Comparison of ENCODE assay signal across 33 cellular contexts in the genomic region with DNA sequence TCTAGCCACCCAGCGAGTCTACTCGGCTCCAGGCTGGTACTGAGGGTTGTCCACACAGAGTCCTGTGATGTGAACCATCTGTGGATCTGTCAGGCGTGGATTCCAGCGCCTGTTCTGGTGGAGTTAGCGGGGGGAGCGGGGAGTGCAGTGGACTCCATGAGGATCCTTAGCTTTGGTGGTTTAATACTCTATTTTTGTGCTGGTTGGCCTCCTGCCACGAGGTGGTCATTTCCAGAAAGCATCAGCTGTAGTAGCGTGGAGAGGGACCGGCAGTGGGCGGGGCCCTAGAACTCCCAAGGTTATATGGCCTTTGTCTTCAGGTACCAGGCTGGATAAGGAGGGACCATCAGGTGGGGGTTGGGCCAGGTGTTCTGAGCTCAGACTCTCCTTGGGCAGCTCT.
"Had no signal": no experiment of that assay in that cellular context is flagged by ENCODE, and none has a peak within 500 bp of the region (broad histone marks: within the 10 kb centered on the region; RNA-seq: fewer than 3 reads in every experiment).

No MANE protein-coding gene starts in this region.

- DNase-seq: activated CD4-positive, alpha-beta memory T cell treated with anti-CD3 and anti-CD28 coated beads for 36 hours; activated CD4-positive, alpha-beta T cell treated with anti-CD3 and anti-CD28 coated beads for 36 hours; activated CD4-positive, alpha-beta T cell treated with anti-CD3 and anti-CD28 coated beads, Interleukin-2, amount 10 ng/mL, durations not matched to agents 24 days and 14 days; activated CD4-positive, CD25-positive, alpha-beta regulatory T cell; activated CD4-positive, CD25-positive, alpha-beta regulatory T cell treated with anti-CD3 and anti-CD28 coated beads, Interleukin-2, amount 50 U/mL, for 72 hours; activated CD8-positive, alpha-beta memory T cell treated with anti-CD3 and anti-CD28 coated beads, Interleukin-2, amount 10 ng/mL, durations not matched to agents 7 days and 5 days; activated CD8-positive, alpha-beta memory T cell treated with anti-CD3 and anti-CD28 coated beads, Interleukin-2, amount 50 U/mL, for 4 hours; activated CD8-positive, alpha-beta T cell treated with anti-CD3 and anti-CD28 coated beads, Interleukin-2, amount 10 ng/mL, durations not matched to agents 7 days and 5 days; activated effector memory CD4-positive, alpha-beta T cell treated with anti-CD3 and anti-CD28 coated beads, Interleukin-2, amount 50 U/mL, for 16 hours; activated naive CD4-positive, alpha-beta T cell treated with anti-CD3 and anti-CD28 coated beads for 36 hours; activated naive CD8-positive, alpha-beta T cell treated with anti-CD3 and anti-CD28 coated beads for 36 hours; activated naive CD8-positive, alpha-beta T cell treated with anti-CD3 and anti-CD28 coated beads, Interleukin-2, amount 50 U/mL, for 24 hours; activated T-cell treated with anti-CD3 and anti-CD28 coated beads, Interleukin-2, amount 50 U/mL, for 1 hour; activated T-cell treated with anti-CD3 and anti-CD28 coated beads, Interleukin-2, amount 50 U/mL, for 48 hours; adrenal gland; amygdala; central memory CD4-positive, alpha-beta T cell; cerebellar nuclear complex; colonic mucosa; effector CD8-positive, alpha-beta T cell; esophagus squamous epithelium; foreskin melanocyte; heart right ventricle; T-helper 17 cell; T1000; WERI-Rb-1 had no signal

- ATAC-seq: activated CD4-positive, alpha-beta T cell treated with anti-CD3 and anti-CD28 coated beads for 36 hours; activated CD8-positive, alpha-beta memory T cell treated with anti-CD3 and anti-CD28 coated beads, Interleukin-2, amount 10 ng/mL, durations not matched to agents 7 days and 5 days; activated CD8-positive, alpha-beta T cell treated with anti-CD3 and anti-CD28 coated beads, Interleukin-2, amount 10 ng/mL, durations not matched to agents 7 days and 5 days; activated naive CD8-positive, alpha-beta T cell treated with anti-CD3 and anti-CD28 coated beads, Interleukin-2, amount 50 U/mL, for 24 hours; gastroesophageal sphincter; heart right ventricle; T-helper 17 cell had no signal

- H3K9me3 ChIP-seq: adrenal gland, colonic mucosa had no signal

- H3K27me3 ChIP-seq: adrenal gland, ascending aorta, breast epithelium, cardiac muscle cell, colonic mucosa, esophagus squamous epithelium, gastroesophageal sphincter, heart right ventricle had no signal

- H3K4me1 ChIP-seq: adrenal gland, ascending aorta, breast epithelium, colonic mucosa, esophagus squamous epithelium, gastroesophageal sphincter, heart right ventricle had no signal

- H3K27ac ChIP-seq: adrenal gland, ascending aorta, breast epithelium, cardiac muscle cell, colonic mucosa, epithelial cell of prostate, esophagus squamous epithelium, gastroesophageal sphincter, heart right ventricle, WERI-Rb-1 had no signal

- H3K4me3 ChIP-seq: adrenal gland, ascending aorta, breast epithelium, cardiac muscle cell, colonic mucosa, esophagus squamous epithelium, gastroesophageal sphincter, heart right ventricle had no signal

- FAIRE-seq: endometrium, endothelial cell of umbilical vein had no signal

- H3K36me3 ChIP-seq: adrenal gland, ascending aorta, breast epithelium, cardiac muscle cell, colonic mucosa, esophagus squamous epithelium, gastroesophageal sphincter, heart right ventricle, WERI-Rb-1 had no signal
